Comparison of ENCODE assay signal across 14 cellular contexts in genomic region chr5:14183187-14183939, GRCh38. TPM values are rescaled to one million over a fixed set of nuclear protein-coding genes. Genes with fewer than 3 reads are reported as not detected.
A peak's percentile ranks its signal among the peaks of the same experiment; 100 is the strongest.
DNase-seq lines count a peak whose midpoint lies in the region; ATAC-seq and TF ChIP-seq lines count a peak whose summit lies in the region.
"Had no signal": no experiment of that assay in that cellular context is flagged by ENCODE, and none has a peak within 500 bp of the region (broad histone marks: within the 10 kb centered on the region; RNA-seq: fewer than 3 reads in every experiment).

No MANE protein-coding gene starts in this region.

- H3K36me3 ChIP-seq in gastroesophageal sphincter, result no peaks in the 10 kb centered on the region
- H3K36me3 ChIP-seq in osteoblast (ENCODE audit: insufficient read depth, low read length), result no peaks in the 10 kb centered on the region
- H3K36me3 ChIP-seq: upper lobe of left lung had no signal

- TF ChIP-seq EP300 in gastroesophageal sphincter (IDR thresholded peaks at IDR 0.05), result peak; percentile 4

- H3K4me2 ChIP-seq in osteoblast (ENCODE audit: insufficient read depth, low read length), result peak overlapping the region; percentile 59

- peaks cover 5% of the 10 kb centered on the region for H4K20me1 ChIP-seq in osteoblast (ENCODE audit: insufficient read depth, low read length)

- peak; percentile 75 for ATAC-seq in Right ventricle myocardium inferior
- peak; percentile 33 for ATAC-seq in gastroesophageal sphincter
- no peak for ATAC-seq in HG03354 (IDR thresholded peaks at IDR 0.05; ENCODE audit: poor library complexity, severe bottlenecking, unreplicated experiment)
- ATAC-seq in HG02970 (IDR thresholded peaks at IDR 0.05; ENCODE audit: low FRiP score, unreplicated experiment), result no peak
- no peak for ATAC-seq in HG03439 (IDR thresholded peaks at IDR 0.05; ENCODE audit: unreplicated experiment)

- DNase-seq in Right ventricle myocardium inferior (ENCODE audit: missing footprints), result no peak
- DNase-seq in cardiac septum (ENCODE audit: low spot score), result no peak
- no peak for DNase-seq in osteoblast (ENCODE audit: insufficient read length, low spot score, missing footprints)
- no peak for DNase-seq in activated naive CD4-positive, alpha-beta T cell treated with anti-CD3 and anti-CD28 coated beads, Interleukin-2, amount 50 U/mL, for 16 hours
- DNase-seq: 8988T; activated effector memory CD4-positive, alpha-beta T cell treated with Interleukin-2 at 50 U/mL for 16 hours; GF-D8; H9; NCI-H446; upper lobe of left lung had no signal

- H3K9me3 ChIP-seq in gastroesophageal sphincter (no peaks in the 10 kb centered on the region), osteoblast (ENCODE audit: low read depth, low read length) (no peaks in the 10 kb centered on the region)
- H3K9me3 ChIP-seq: upper lobe of left lung had no signal

- no peak for TF ChIP-seq POLR2A in gastroesophageal sphincter (IDR thresholded peaks at IDR 0.05)

- peaks cover 92% of the 10 kb centered on the region for H3K79me2 ChIP-seq in osteoblast (ENCODE audit: insufficient read depth, low read length)

- H3K4me3 ChIP-seq in gastroesophageal sphincter (peak overlapping the region; percentile 31 to 44), osteoblast (ENCODE audit: insufficient read depth, low read length) (peak overlapping the region; percentile 17)
- H3K4me3 ChIP-seq: upper lobe of left lung had no signal

- H3K4me1 ChIP-seq in gastroesophageal sphincter (peaks cover 15 to 98% (median 54%) of the 10 kb centered on the region in 3 donors), osteoblast (ENCODE audit: insufficient read depth, low read length) (peaks cover 85% of the 10 kb centered on the region)

- no peaks in the 10 kb centered on the region for H3K27me3 ChIP-seq in gastroesophageal sphincter
- H3K27me3 ChIP-seq in osteoblast (ENCODE audit: insufficient read depth, low read length), result no peaks in the 10 kb centered on the region
- H3K27me3 ChIP-seq: upper lobe of left lung had no signal

- no peak overlapping the region for H2AFZ ChIP-seq in osteoblast (ENCODE audit: low read length)

- WGBS in gastroesophageal sphincter (ENCODE audit: low coverage in 1 of 2), 2 donors, result 10 to 16% methylated on average over 8 of the region's 8 CpGs

- peak overlapping the region; percentile 93 to 100 (median 97) for H3K27ac ChIP-seq in gastroesophageal sphincter
- peak overlapping the region; percentile 91 for H3K27ac ChIP-seq in osteoblast (ENCODE audit: low read depth, low read length)

- intact Hi-C loops in Right ventricle myocardium inferior (cut with DNase I) (loop anchor here (5.0 kb wide), 1 partner anchor 36 kb away; no protein-coding TSS in a partner anchor), cardiac septum (cut with DNase I) (no loop called here)

- TF ChIP-seq CTCF in gastroesophageal sphincter (IDR thresholded peaks at IDR 0.05), result no peak
- no peak for TF ChIP-seq CTCF in osteoblast (IDR thresholded peaks at IDR 0.05; ENCODE audit: extremely low read depth, low read depth, low read length)

RNA-seq across cellular contexts. Expression of gene TRIO, which starts 40.2 kb away (rescaled TPM):
- total RNA-seq in Right ventricle myocardium inferior (56.9 TPM), cardiac septum (89.8 TPM), gastroesophageal sphincter (100 to 1,000 TPM in 3 of 4 donors, 10 to 100 TPM in 1; 69.2 to 257 (median 172) TPM), osteoblast (246 and 274 TPM in 2 replicates)

Comparison
In these comparisons a context has a peak if more than half of its experiments do, and no peak if none do; other contexts are left out.
1. ATAC-seq: peak in Right ventricle myocardium inferior (single experiment) and gastroesophageal sphincter (single experiment); none in HG03354 (single experiment), HG02970 (single experiment) and HG03439 (single experiment).